8 cellular contexts compared by ENCODE assay signal in the genomic region with DNA sequence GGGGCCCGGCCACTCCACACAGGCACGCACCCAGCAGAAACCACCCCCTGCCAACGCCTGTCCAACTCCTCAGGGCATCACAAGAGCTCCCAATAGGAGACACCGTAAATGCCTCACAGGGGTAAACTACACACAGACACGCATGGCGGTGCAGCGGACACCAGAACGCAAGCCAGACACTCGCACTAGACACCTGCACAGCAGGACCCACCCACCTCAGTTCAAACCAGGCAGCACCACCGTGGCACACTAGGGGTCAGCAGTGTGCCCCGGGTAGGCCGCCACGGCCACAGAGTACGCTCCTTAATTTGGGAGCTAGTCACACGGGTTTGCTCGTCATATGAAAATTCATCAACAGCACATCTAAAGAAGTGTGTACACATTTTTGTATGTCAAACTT. TPM values are rescaled to one million over a fixed set of nuclear protein-coding genes. Genes with fewer than 3 reads are reported as not detected.
DNase-seq lines count a peak whose midpoint lies in the region; ATAC-seq and TF ChIP-seq lines count a peak whose summit lies in the region.
"Had no signal": no experiment of that assay in that cellular context is flagged by ENCODE, and none has a peak within 500 bp of the region (broad histone marks: within the 10 kb centered on the region; RNA-seq: fewer than 3 reads in every experiment).

No MANE protein-coding gene starts in this region.

- peak; percentile 86 for DNase-seq in GM10266 (ENCODE audit: extremely low spot score)
- no peak for DNase-seq in LNCaP clone FGC (ENCODE audit: low read depth)
- DNase-seq in brain microvascular endothelial cell = peak; percentile 28
- no peak for DNase-seq in kidney epithelial cell (ENCODE audit: low read depth)
- peak; percentile 60 to 68 for DNase-seq in stimulated activated CD4-positive, alpha-beta T cell treated with anti-CD3 and anti-CD28 coated beads, Interleukin-4, amount 100 ng/mL, for 48 hours (ENCODE audit: low read depth in 2 of 2)

- no peak overlapping the region for H3K4me3 ChIP-seq in LNCaP clone FGC (ENCODE audit: low read depth, low read length)
- H3K4me3 ChIP-seq in brain microvascular endothelial cell (ENCODE audit: low read depth, low read length) = no peak overlapping the region
- H3K4me3 ChIP-seq in kidney epithelial cell (ENCODE audit: low read depth, low read length) = no peak overlapping the region

- in situ Hi-C loops in brain microvascular endothelial cell (cut with HindIII; ENCODE audit: low pct_ligation_motif_present, low sequenced_read_pairs) = no loop called here

- no peak for ATAC-seq in GM21423 (IDR thresholded peaks at IDR 0.05; ENCODE audit: unreplicated experiment)

- TF ChIP-seq CTCF in GM10266 (IDR thresholded peaks at IDR 0.05; ENCODE audit: control insufficient read depth, insufficient read depth, low read depth, missing control alignments) = peak; percentile 85
- peak; percentile 47 for TF ChIP-seq CTCF in LNCaP clone FGC (IDR thresholded peaks at IDR 0.05; ENCODE audit: control insufficient read depth, extremely low read depth, insufficient read depth)
- TF ChIP-seq CTCF in VCaP (conservative IDR thresholded peaks at IDR 0.05) = peak; percentile 88
- peak; percentile 78 for TF ChIP-seq CTCF in brain microvascular endothelial cell (IDR thresholded peaks at IDR 0.05; ENCODE audit: low read depth, low read length, missing control alignments)
- TF ChIP-seq CTCF in kidney epithelial cell (IDR thresholded peaks at IDR 0.05; ENCODE audit: insufficient read depth, low read length, poor library complexity, severe bottlenecking) = peak; percentile 73

- no peak overlapping the region for H3K27ac ChIP-seq in VCaP
- no peak overlapping the region for H3K27ac ChIP-seq in brain microvascular endothelial cell
- H3K27ac ChIP-seq: epithelial cell of prostate had no signal

- H3K27me3 ChIP-seq in brain microvascular endothelial cell (replicated peaks) = no peaks in the 10 kb centered on the region
- H3K27me3 ChIP-seq in kidney epithelial cell (ENCODE audit: control insufficient read depth, insufficient read depth, low read length) = no peaks in the 10 kb centered on the region

- H3K36me3 ChIP-seq in brain microvascular endothelial cell (replicated peaks) = peaks cover 2% of the 10 kb centered on the region
- H3K36me3 ChIP-seq in kidney epithelial cell (ENCODE audit: control insufficient read depth, insufficient read depth, low read length) = no peaks in the 10 kb centered on the region

RNA-seq across cellular contexts. Expression of a gene that starts 3.4 kb away (rescaled TPM):
- total RNA-seq in kidney epithelial cell = 100 and 120 TPM in 2 replicates

RNA-seq across cellular contexts. Expression of a gene that starts 52.5 kb away (rescaled TPM):
- total RNA-seq in kidney epithelial cell = 45.9 and 63.1 TPM in 2 replicates

RNA-seq across cellular contexts. Expression of a gene that starts 52.8 kb away (rescaled TPM):
- total RNA-seq in kidney epithelial cell = 17.0 and 30.6 TPM in 2 replicates

Comparison
In these comparisons a context has a peak if more than half of its experiments do, and no peak if none do; other contexts are left out.
1. DNase-seq: peak in GM10266 (single experiment), brain microvascular endothelial cell (single experiment) and stimulated activated CD4-positive, alpha-beta T cell treated with anti-CD3 and anti-CD28 coated beads, Interleukin-4, amount 100 ng/mL, for 48 hours (2 of 2); none in LNCaP clone FGC (single experiment) and kidney epithelial cell (single experiment).
2. Peak in every context shown above with its lines, with median percentiles within 50 percentile points of each other: CTCF ChIP-seq.